1 cellular context compared by ENCODE assay signal in the genomic region with DNA sequence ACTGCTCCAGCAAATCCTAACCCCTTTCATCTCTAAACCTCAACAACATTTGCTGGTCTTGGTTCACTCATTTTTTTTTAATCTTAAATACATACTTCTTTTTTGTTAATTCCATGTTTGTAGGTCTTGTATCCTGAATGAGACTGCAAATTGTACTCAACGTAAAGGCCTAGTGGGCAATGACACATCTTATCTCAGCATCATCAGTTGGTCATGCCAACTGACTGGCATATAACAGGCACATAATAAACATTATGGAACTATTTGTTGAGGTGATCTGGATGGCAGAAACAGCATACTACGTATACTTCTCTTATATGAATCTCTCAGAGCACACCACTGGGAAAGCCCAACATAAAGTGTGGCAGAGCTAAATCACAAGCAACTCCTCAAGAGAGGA.
TF ChIP-seq lines count a peak whose summit lies in the region.

No MANE protein-coding gene starts in this region.

TF ChIP-seq in GM23338, 12 proteins besides CTCF, POLR2A, EP300 and RAD21:
- TF ChIP-seq, protein P1, sequence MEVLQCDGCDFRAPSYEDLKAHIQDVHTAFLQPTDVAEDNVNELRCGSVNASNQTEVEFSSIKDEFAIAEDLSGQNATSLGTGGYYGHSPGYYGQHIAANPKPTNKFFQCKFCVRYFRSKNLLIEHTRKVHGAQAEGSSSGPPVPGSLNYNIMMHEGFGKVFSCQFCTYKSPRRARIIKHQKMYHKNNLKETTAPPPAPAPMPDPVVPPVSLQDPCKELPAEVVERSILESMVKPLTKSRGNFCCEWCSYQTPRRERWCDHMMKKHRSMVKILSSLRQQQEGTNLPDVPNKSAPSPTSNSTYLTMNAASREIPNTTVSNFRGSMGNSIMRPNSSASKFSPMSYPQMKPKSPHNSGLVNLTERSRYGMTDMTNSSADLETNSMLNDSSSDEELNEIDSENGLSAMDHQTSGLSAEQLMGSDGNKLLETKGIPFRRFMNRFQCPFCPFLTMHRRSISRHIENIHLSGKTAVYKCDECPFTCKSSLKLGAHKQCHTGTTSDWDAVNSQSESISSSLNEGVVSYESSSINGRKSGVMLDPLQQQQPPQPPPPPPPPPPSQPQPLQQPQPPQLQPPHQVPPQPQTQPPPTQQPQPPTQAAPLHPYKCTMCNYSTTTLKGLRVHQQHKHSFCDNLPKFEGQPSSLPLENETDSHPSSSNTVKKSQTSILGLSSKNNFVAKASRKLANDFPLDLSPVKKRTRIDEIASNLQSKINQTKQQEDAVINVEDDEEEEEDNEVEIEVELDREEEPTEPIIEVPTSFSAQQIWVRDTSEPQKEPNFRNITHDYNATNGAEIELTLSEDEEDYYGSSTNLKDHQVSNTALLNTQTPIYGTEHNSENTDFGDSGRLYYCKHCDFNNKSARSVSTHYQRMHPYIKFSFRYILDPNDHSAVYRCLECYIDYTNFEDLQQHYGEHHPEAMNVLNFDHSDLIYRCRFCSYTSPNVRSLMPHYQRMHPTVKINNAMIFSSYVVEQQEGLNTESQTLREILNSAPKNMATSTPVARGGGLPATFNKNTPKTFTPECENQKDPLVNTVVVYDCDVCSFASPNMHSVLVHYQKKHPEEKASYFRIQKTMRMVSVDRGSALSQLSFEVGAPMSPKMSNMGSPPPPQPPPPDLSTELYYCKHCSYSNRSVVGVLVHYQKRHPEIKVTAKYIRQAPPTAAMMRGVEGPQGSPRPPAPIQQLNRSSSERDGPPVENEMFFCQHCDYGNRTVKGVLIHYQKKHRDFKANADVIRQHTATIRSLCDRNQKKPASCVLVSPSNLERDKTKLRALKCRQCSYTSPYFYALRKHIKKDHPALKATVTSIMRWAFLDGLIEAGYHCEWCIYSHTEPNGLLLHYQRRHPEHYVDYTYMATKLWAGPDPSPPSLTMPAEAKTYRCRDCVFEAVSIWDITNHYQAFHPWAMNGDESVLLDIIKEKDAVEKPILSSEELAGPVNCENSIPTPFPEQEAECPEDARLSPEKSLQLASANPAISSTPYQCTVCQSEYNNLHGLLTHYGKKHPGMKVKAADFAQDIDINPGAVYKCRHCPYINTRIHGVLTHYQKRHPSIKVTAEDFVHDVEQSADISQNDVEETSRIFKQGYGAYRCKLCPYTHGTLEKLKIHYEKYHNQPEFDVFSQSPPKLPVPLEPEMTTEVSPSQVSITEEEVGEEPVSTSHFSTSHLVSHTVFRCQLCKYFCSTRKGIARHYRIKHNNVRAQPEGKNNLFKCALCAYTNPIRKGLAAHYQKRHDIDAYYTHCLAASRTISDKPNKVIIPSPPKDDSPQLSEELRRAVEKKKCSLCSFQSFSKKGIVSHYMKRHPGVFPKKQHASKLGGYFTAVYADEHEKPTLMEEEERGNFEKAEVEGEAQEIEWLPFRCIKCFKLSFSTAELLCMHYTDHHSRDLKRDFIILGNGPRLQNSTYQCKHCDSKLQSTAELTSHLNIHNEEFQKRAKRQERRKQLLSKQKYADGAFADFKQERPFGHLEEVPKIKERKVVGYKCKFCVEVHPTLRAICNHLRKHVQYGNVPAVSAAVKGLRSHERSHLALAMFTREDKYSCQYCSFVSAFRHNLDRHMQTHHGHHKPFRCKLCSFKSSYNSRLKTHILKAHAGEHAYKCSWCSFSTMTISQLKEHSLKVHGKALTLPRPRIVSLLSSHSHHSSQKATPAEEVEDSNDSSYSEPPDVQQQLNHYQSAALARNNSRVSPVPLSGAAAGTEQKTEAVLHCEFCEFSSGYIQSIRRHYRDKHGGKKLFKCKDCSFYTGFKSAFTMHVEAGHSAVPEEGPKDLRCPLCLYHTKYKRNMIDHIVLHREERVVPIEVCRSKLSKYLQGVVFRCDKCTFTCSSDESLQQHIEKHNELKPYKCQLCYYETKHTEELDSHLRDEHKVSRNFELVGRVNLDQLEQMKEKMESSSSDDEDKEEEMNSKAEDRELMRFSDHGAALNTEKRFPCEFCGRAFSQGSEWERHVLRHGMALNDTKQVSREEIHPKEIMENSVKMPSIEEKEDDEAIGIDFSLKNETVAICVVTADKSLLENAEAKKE (CRISPR knock-in tag; IDR thresholded peaks at IDR 0.05) = no peak
- TF ChIP-seq JUNB (IDR thresholded peaks at IDR 0.05; ENCODE audit: unreplicated experiment) (no peak), ZNF331 (CRISPR knock-in tag; IDR thresholded peaks at IDR 0.05; ENCODE audit: low read depth) (no peak), CREB1 (CRISPR knock-in tag; IDR thresholded peaks at IDR 0.05; ENCODE audit: low read depth) (no peak)
